ENCODE assay signal across 30 cellular contexts in the genomic region with DNA sequence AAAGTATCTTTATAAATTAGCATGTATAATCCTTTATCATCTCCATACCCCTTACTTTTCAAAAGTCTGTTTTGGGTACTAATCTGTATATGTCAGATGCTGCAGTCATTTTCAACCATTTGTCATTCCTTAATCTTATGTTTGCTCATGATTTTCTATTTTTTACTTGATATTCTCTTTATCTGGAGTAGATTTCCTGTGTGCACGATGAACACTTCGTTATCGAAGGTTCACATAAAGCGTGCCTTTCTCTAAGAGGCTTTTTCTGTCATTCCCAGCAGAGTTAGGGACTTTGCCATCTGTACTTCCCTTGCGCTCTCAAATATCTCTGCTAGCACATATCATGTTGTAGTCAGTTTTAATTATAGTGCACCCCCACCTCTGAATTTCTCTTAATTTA.
"Had no signal": no experiment of that assay in that cellular context is flagged by ENCODE, and none has a peak within 500 bp of the region (broad histone marks: within the 10 kb centered on the region; RNA-seq: fewer than 3 reads in every experiment).

No MANE protein-coding gene starts in this region.

- H3K27ac Mint-ChIP-seq: activated B cell treated with CpG ODN at 0.5 μM for 24 hours; activated CD4-positive, alpha-beta memory T cell treated with anti-CD3 and anti-CD28 coated beads for 36 hours; activated naive CD8-positive, alpha-beta T cell treated with anti-CD3 and anti-CD28 coated beads for 36 hours; activated T-cell treated with anti-CD3 and anti-CD28 coated beads, Interleukin-2, amount 50 U/mL, for 72 hours; activated T-helper 17 cell treated with anti-CD3 and anti-CD28 coated beads, Interleukin-2, amount 50 U/mL, for 72 hours had no signal

- H3K27me3 Mint-ChIP-seq: activated B cell treated with CpG ODN at 0.5 μM for 24 hours; activated CD4-positive, alpha-beta memory T cell treated with anti-CD3 and anti-CD28 coated beads for 36 hours; activated naive CD8-positive, alpha-beta T cell treated with anti-CD3 and anti-CD28 coated beads for 36 hours; activated T-helper 17 cell treated with anti-CD3 and anti-CD28 coated beads, Interleukin-2, amount 50 U/mL, for 72 hours had no signal

- H3K27ac ChIP-seq: brain microvascular endothelial cell, VCaP had no signal

- H3K9me3 Mint-ChIP-seq: activated B cell treated with CpG ODN at 0.5 μM for 24 hours; activated CD4-positive, alpha-beta memory T cell treated with anti-CD3 and anti-CD28 coated beads for 36 hours; activated naive CD8-positive, alpha-beta T cell treated with anti-CD3 and anti-CD28 coated beads for 36 hours; activated T-cell treated with anti-CD3 and anti-CD28 coated beads, Interleukin-2, amount 50 U/mL, for 72 hours; activated T-helper 17 cell treated with anti-CD3 and anti-CD28 coated beads, Interleukin-2, amount 50 U/mL, for 72 hours had no signal

- DNase-seq: activated B cell treated with CpG ODN at 0.5 μM for 24 hours; activated CD4-positive, alpha-beta memory T cell treated with anti-CD3 and anti-CD28 coated beads for 36 hours; activated CD4-positive, alpha-beta T cell treated with anti-CD3 and anti-CD28 coated beads for 4 hours; activated CD4-positive, alpha-beta T cell treated with anti-CD3 and anti-CD28 coated beads, Interleukin-2, amount 50 U/mL, for 1 hour; activated CD4-positive, CD25-positive, alpha-beta regulatory T cell treated with anti-CD3 and anti-CD28 coated beads, Interleukin-2, amount 50 U/mL, for 72 hours; activated CD8-positive, alpha-beta memory T cell treated with anti-CD3 and anti-CD28 coated beads, Interleukin-2, amount 50 U/mL, for 4 hours; activated effector memory CD4-positive, alpha-beta T cell treated with anti-CD3 and anti-CD28 coated beads, Interleukin-2, amount 50 U/mL, for 16 hours; activated naive CD4-positive, alpha-beta T cell; activated naive CD4-positive, alpha-beta T cell treated with anti-CD3 and anti-CD28 coated beads, Interleukin-2, amount 50 U/mL, for 16 hours; activated naive CD8-positive, alpha-beta T cell treated with anti-CD3 and anti-CD28 coated beads for 36 hours; activated T-cell treated with anti-CD3 and anti-CD28 coated beads, Interleukin-2, amount 50 U/mL, for 72 hours; amniotic stem cell; aorta; brain microvascular endothelial cell; central memory CD4-positive, alpha-beta T cell; NCI-H1105; NCI-H1436; NCI-H1694; NCI-H2029; NCI-H510A; NCI-H526; NCI-H748 treated with DMSO at 0.1 percent for 48 hours; NK-92 treated with Interleukin-12 subunit alpha and Interleukin-12 subunit beta, amount 100 ng/mL, for 24 hours; Right ventricle myocardium superior; SW 1271; T-helper 1 cell; T-helper 2 cell; T-helper 9 cell had no signal

- H3K4me1 Mint-ChIP-seq: activated T-helper 17 cell treated with anti-CD3 and anti-CD28 coated beads, Interleukin-2, amount 50 U/mL, for 72 hours had no signal

- H3K27me3 ChIP-seq: brain microvascular endothelial cell had no signal

- H3K4me3 Mint-ChIP-seq: activated B cell treated with CpG ODN at 0.5 μM for 24 hours; activated CD4-positive, alpha-beta memory T cell treated with anti-CD3 and anti-CD28 coated beads for 36 hours; activated naive CD8-positive, alpha-beta T cell treated with anti-CD3 and anti-CD28 coated beads for 36 hours; activated T-cell treated with anti-CD3 and anti-CD28 coated beads, Interleukin-2, amount 50 U/mL, for 72 hours; activated T-helper 17 cell treated with anti-CD3 and anti-CD28 coated beads, Interleukin-2, amount 50 U/mL, for 72 hours had no signal
